Comparison of ENCODE assay signal across 9 cellular contexts in the genomic region with DNA sequence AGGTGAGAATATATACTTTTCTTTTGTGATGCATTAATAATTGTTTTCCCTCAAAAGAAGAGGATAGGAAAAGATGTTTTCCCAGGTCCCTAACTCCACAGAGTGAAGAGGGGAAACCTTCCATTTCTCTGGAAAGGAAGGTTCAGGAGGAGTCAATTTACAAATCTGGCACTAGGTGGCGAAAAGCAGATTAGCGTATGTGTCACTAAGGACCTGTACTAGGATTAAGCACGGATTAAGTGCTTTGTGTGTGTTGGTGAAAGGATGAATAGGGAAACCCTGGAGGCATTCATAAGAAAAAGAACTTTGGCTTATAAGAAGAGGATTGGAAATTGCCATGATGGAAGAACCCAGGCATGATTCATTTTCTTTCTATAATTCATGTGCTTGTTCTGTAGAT.
DNase-seq lines count a peak whose midpoint lies in the region; ATAC-seq, FAIRE-seq and TF ChIP-seq lines count a peak whose summit lies in the region.
"Had no signal": no experiment of that assay in that cellular context is flagged by ENCODE, and none has a peak within 500 bp of the region (broad histone marks: within the 10 kb centered on the region; RNA-seq: fewer than 3 reads in every experiment).

No MANE protein-coding gene starts in this region.

- no peaks in the 10 kb centered on the region for H3K9me2 ChIP-seq in DOHH2 (replicated peaks; ENCODE audit: control insufficient read depth, low read length)
- no peaks in the 10 kb centered on the region for H3K9me2 ChIP-seq in SU-DHL-6 (replicated peaks; ENCODE audit: insufficient read depth, low read length)

- H3K9me3 Mint-ChIP-seq in CD4-positive, alpha-beta memory T cell: peaks cover 0 to 1% (median 0%) of the 10 kb centered on the region in 8 donors

- CTCF ChIA-PET in HepG2 (lab: Yijun Ruan, JAX; ENCODE audit: low intra/inter-chr PET ratio, low total read pairs): interaction anchor here (0.9 kb wide), 1 partner anchor 554 kb away, joined by 3 read pairs; no protein-coding TSS in a partner anchor
- CTCF ChIA-PET in CD4-positive, alpha-beta memory T cell (lab: Charles Lee; ENCODE audit: partially characterized antibody): no interaction called here

- no peak for TF ChIP-seq RAD21 in HepG2 (CRISPR knock-in tag; IDR thresholded peaks at IDR 0.05)

- H4K20me1 ChIP-seq in DOHH2 (ENCODE audit: control insufficient read depth, insufficient read depth, low read depth, low read length) (no peaks in the 10 kb centered on the region), SU-DHL-6 (ENCODE audit: low read depth, low read length) (no peaks in the 10 kb centered on the region), HepG2 (ENCODE audit: insufficient read depth, low read length) (no peaks in the 10 kb centered on the region)

- intact Hi-C loops in HepG2 (cut with micrococcal nuclease; ENCODE audit: unreplicated experiment) (no loop called here), thyroid gland (cut with DNase I) (loop anchor here (10.0 kb wide), 1 partner anchor 541 kb away; no protein-coding TSS in a partner anchor)
- intact Hi-C loops in CD4-positive, alpha-beta memory T cell (cut with micrococcal nuclease): loop anchor here (5.0 kb wide), 1 partner anchor 1038 kb away; no protein-coding TSS in a partner anchor

- peak; percentile 62 for TF ChIP-seq CTCF in DOHH2 (IDR thresholded peaks at IDR 0.05; ENCODE audit: low read depth, low read length, poor library complexity, severe bottlenecking)
- peak; percentile 31 for TF ChIP-seq CTCF in SU-DHL-6 (IDR thresholded peaks at IDR 0.05; ENCODE audit: insufficient read depth, low read length, poor library complexity, severe bottlenecking)
- peak; percentile 33 for TF ChIP-seq CTCF in HepG2 (CRISPR knock-in tag; IDR thresholded peaks at IDR 0.05)
- peak in 2 of 6 experiments; percentile 10 to 23 for TF ChIP-seq CTCF in thyroid gland (IDR thresholded peaks at IDR 0.05)

- H3K27me3 Mint-ChIP-seq in CD4-positive, alpha-beta memory T cell: peaks cover 7 to 10% of the 10 kb centered on the region in 2 donors

- H3K36me3 ChIP-seq in DOHH2 (ENCODE audit: control insufficient read depth, low read length) (no peaks in the 10 kb centered on the region), SU-DHL-6 (ENCODE audit: low read length) (no peaks in the 10 kb centered on the region), HepG2 (replicated peaks in 1 of 2; ENCODE audit: control insufficient read depth in 1 of 2, insufficient read depth in 2 of 2, low read length in 2 of 2) (no peaks in the 10 kb centered on the region), thyroid gland (no peaks in the 10 kb centered on the region)
- no peaks in the 10 kb centered on the region for H3K36me3 ChIP-seq in CD4-positive, alpha-beta memory T cell (ENCODE audit: insufficient read depth, low read length)

- DNase-seq in HuH-7 (ENCODE audit: low spot score) (peak; percentile 6), HepG2 (ENCODE audit: low spot score) (peak; percentile 12), thyroid gland (no peak)
- DNase-seq in CD4-positive, alpha-beta memory T cell: no peak
- DNase-seq in activated CD4-positive, alpha-beta T cell treated with anti-CD3 and anti-CD28 coated beads, Interleukin-2, amount 50 U/mL, for 1 hour: no peak
- DNase-seq: naive thymus-derived CD8-positive, alpha-beta T cell had no signal

- H3K4me3 ChIP-seq in DOHH2 (ENCODE audit: low read length) (no peak overlapping the region), SU-DHL-6 (ENCODE audit: insufficient read depth, low read length, poor library complexity, severe bottlenecking) (no peak overlapping the region), HepG2 (replicated peaks in 1 of 3; ENCODE audit: insufficient read depth in 1 of 3, low read depth in 2 of 3, low read length in 3 of 3) (no peak overlapping the region), thyroid gland (replicated peaks in 1 of 3) (no peak overlapping the region)
- no peak overlapping the region for H3K4me3 ChIP-seq in CD4-positive, alpha-beta memory T cell (ENCODE audit: low read length in 2 of 2)

- no peaks in the 10 kb centered on the region for H3K9me3 ChIP-seq in DOHH2 (ENCODE audit: control insufficient read depth, insufficient read depth, low read length)
- no peaks in the 10 kb centered on the region for H3K9me3 ChIP-seq in SU-DHL-6 (ENCODE audit: insufficient read depth, low read length)
- no peaks in the 10 kb centered on the region for H3K9me3 ChIP-seq in HepG2 (ENCODE audit: low read length)
- H3K9me3 ChIP-seq in CD4-positive, alpha-beta memory T cell (ENCODE audit: control insufficient read depth in 1 of 2, low read length in 2 of 2): no peaks in the 10 kb centered on the region
- H3K9me3 ChIP-seq in thyroid gland: no peaks in the 10 kb centered on the region

- H3K79me2 ChIP-seq in DOHH2 (ENCODE audit: control insufficient read depth, low read length) (no peaks in the 10 kb centered on the region), SU-DHL-6 (ENCODE audit: insufficient read depth, low read length) (no peaks in the 10 kb centered on the region), HepG2 (ENCODE audit: insufficient read depth, low read length) (no peaks in the 10 kb centered on the region)

- no peak overlapping the region for H3K4me3 Mint-ChIP-seq in CD4-positive, alpha-beta memory T cell
- H3K4me3 Mint-ChIP-seq: naive thymus-derived CD8-positive, alpha-beta T cell had no signal

- in situ Hi-C loops in HepG2 (cut with HindIII; ENCODE audit: extremely low pct_ligation_motif_present, low pct_unique_long_range_greater_than_20kb): loop anchor here (10.0 kb wide), 1 partner anchor 551 kb away; no protein-coding TSS in a partner anchor

- ATAC-seq in HepG2: peak; percentile 61; the same call in 2 of the 3 replicates
- ATAC-seq in HG02763 (IDR thresholded peaks at IDR 0.05; ENCODE audit: unreplicated experiment): no peak
- ATAC-seq: naive thymus-derived CD8-positive, alpha-beta T cell had no signal

- no peaks in the 10 kb centered on the region for H3K4me1 ChIP-seq in DOHH2 (ENCODE audit: control insufficient read depth, low read length)
- H3K4me1 ChIP-seq in HepG2 (ENCODE audit: insufficient read depth, low read length): no peaks in the 10 kb centered on the region
- no peaks in the 10 kb centered on the region for H3K4me1 ChIP-seq in CD4-positive, alpha-beta memory T cell (ENCODE audit: insufficient read depth, low read length)
- H3K4me1 ChIP-seq in thyroid gland: peaks cover 0 to 12% of the 10 kb centered on the region in 2 donors

- TF ChIP-seq POLR2A in HepG2 (IDR thresholded peaks at IDR 0.05; ENCODE audit: insufficient read depth in 1 of 2, low read depth in 2 of 2, low read length in 2 of 2) (no peak), thyroid gland (IDR thresholded peaks at IDR 0.05) (no peak)

- POLR2A ChIA-PET in HepG2 (lab: Yijun Ruan, JAX): no interaction called here
- POLR2A ChIA-PET in CD4-positive, alpha-beta memory T cell (lab: Charles Lee; ENCODE audit: partially characterized antibody): no interaction called here

- TF ChIP-seq EP300 in HepG2 (IDR thresholded peaks at IDR 0.05; ENCODE audit: low read depth in 2 of 2, low read length in 2 of 2): no peak
- no peak for TF ChIP-seq EP300 in HepG2 (CRISPR knock-in tag; IDR thresholded peaks at IDR 0.05; ENCODE audit: borderline replicate concordance)

- no peaks in the 10 kb centered on the region for H3K36me3 Mint-ChIP-seq in CD4-positive, alpha-beta memory T cell
- H3K36me3 Mint-ChIP-seq: naive thymus-derived CD8-positive, alpha-beta T cell had no signal

- H3K4me1 Mint-ChIP-seq in CD4-positive, alpha-beta memory T cell: no peaks in the 10 kb centered on the region
- H3K4me1 Mint-ChIP-seq: naive thymus-derived CD8-positive, alpha-beta T cell had no signal

- no peak overlapping the region for H3K27ac Mint-ChIP-seq in CD4-positive, alpha-beta memory T cell
- H3K27ac Mint-ChIP-seq: naive thymus-derived CD8-positive, alpha-beta T cell had no signal

- no peaks in the 10 kb centered on the region for H3F3A ChIP-seq in DOHH2 (ENCODE audit: control insufficient read depth, insufficient read depth)
- H3F3A ChIP-seq in SU-DHL-6 (ENCODE audit: insufficient read depth): no peaks in the 10 kb centered on the region

- H2AFZ ChIP-seq in SU-DHL-6 (ENCODE audit: low read depth, low read length, severe bottlenecking) (no peak overlapping the region), HepG2 (ENCODE audit: low read length) (no peak overlapping the region)

- FAIRE-seq in HepG2 (lab: Jason Lieb, UNC): peak; percentile 36

- 4% methylated on average over 3 of the region's 3 CpGs for WGBS in HepG2 (ENCODE audit: low lambda C conversion rate)
- 74 to 81% methylated on average over 3 of the region's 3 CpGs for WGBS in thyroid gland, 2 donors

- no TSS peak for BruUV-seq in HepG2 (replicated peaks; lab: Mats Ljungman, UMichigan)

- H3K4me2 ChIP-seq in DOHH2 (ENCODE audit: low read length) (no peak overlapping the region), SU-DHL-6 (ENCODE audit: low read depth, low read length, poor library complexity, severe bottlenecking) (no peak overlapping the region), HepG2 (ENCODE audit: low read depth, low read length) (no peak overlapping the region)

- H3K27ac ChIP-seq in DOHH2 (ENCODE audit: low read depth, low read length) (no peak overlapping the region), SU-DHL-6 (ENCODE audit: low read depth, low read length) (no peak overlapping the region), HepG2 (ENCODE audit: extremely low read length, insufficient read depth, low read length) (no peak overlapping the region), thyroid gland (no peak overlapping the region)
- no peak overlapping the region for H3K27ac ChIP-seq in CD4-positive, alpha-beta memory T cell (ENCODE audit: low read depth, low read length)

- H3K9ac ChIP-seq in SU-DHL-6 (ENCODE audit: low read length): no peak overlapping the region
- H3K9ac ChIP-seq in HepG2 (ENCODE audit: insufficient read depth, low read depth, low read length): no peak overlapping the region

- H3K27me3 ChIP-seq in DOHH2 (ENCODE audit: control insufficient read depth, low read length) (no peaks in the 10 kb centered on the region), SU-DHL-6 (ENCODE audit: low read length) (no peaks in the 10 kb centered on the region), HepG2 (ENCODE audit: control insufficient read depth in 1 of 2, insufficient read depth in 2 of 2, low read length in 2 of 2) (no peaks in the 10 kb centered on the region), thyroid gland (no peaks in the 10 kb centered on the region)
- no peaks in the 10 kb centered on the region for H3K27me3 ChIP-seq in CD4-positive, alpha-beta memory T cell (ENCODE audit: insufficient read depth, low read length)

TF ChIP-seq in HepG2, 621 proteins besides CTCF, POLR2A, EP300 and RAD21:
- TF ChIP-seq GTF3A (CRISPR knock-in tag; conservative IDR thresholded peaks at IDR 0.05) (no peak), STAG1 (CRISPR knock-in tag; IDR thresholded peaks at IDR 0.05) (0 out of 2 replicates have a peak, but pooled peaks have one; percentile 13)

Comparison
In these comparisons a context has a peak if more than half of its experiments do, and no peak if none do; other contexts are left out.
1. DNase-seq: peak in HuH-7 (single experiment) and HepG2 (single experiment); none in CD4-positive, alpha-beta memory T cell (0 of 5), activated CD4-positive, alpha-beta T cell treated with anti-CD3 and anti-CD28 coated beads, Interleukin-2, amount 50 U/mL, for 1 hour (single experiment) and thyroid gland (0 of 2).